In genomic region chr3:191296041-191296541, GRCh38 we compare ENCODE assay signal across 12 cellular contexts. TPM values are rescaled to one million over a fixed set of nuclear protein-coding genes. Genes with fewer than 3 reads are reported as not detected.
DNase-seq lines count a peak whose midpoint lies in the region; ATAC-seq and TF ChIP-seq lines count a peak whose summit lies in the region.
"Had no signal": no experiment of that assay in that cellular context is flagged by ENCODE, and none has a peak within 500 bp of the region (broad histone marks: within the 10 kb centered on the region; RNA-seq: fewer than 3 reads in every experiment).

No MANE protein-coding gene starts in this region.

- no peaks in the 10 kb centered on the region for H3K9me3 ChIP-seq in gastroesophageal sphincter

- POLR2A ChIA-PET in GM10248 (lab: Yijun Ruan, JAX) = no interaction called here

- CTCF ChIA-PET in GM10248 (lab: Yijun Ruan, JAX) = interaction anchor here (0.8 to 1.9 kb wide), 2 partner anchors 26 to 43 kb away, joined by 3 to 4 read pairs; no protein-coding TSS in a partner anchor

- no peak for TF ChIP-seq POLR2A in gastroesophageal sphincter (IDR thresholded peaks at IDR 0.05)

- no peaks in the 10 kb centered on the region for H3K4me1 ChIP-seq in gastroesophageal sphincter

- no peaks in the 10 kb centered on the region for H3K36me3 ChIP-seq in gastroesophageal sphincter

- DNase-seq in GM10248 (ENCODE audit: extremely low spot score) = peak; percentile 50
- peak; percentile 24 for DNase-seq in OCI-M1 (lab: John Stamatoyannopoulos, UW)
- DNase-seq in NCI-H1694 (lab: John Stamatoyannopoulos, UW) = no peak
- no peak for DNase-seq in NCI-H748 (lab: John Stamatoyannopoulos, UW; ENCODE audit: unreplicated experiment)
- DNase-seq in activated naive CD4-positive, alpha-beta T cell (lab: John Stamatoyannopoulos, UW) = no peak
- DNase-seq: activated CD8-positive, alpha-beta memory T cell treated with anti-CD3 and anti-CD28 coated beads for 24 hours; CD4-positive, CD25-positive, alpha-beta regulatory T cell; kidney had no signal

- 64 to 100% methylated on average over 4 of the region's 4 CpGs for WGBS in gastroesophageal sphincter (ENCODE audit: low coverage in 1 of 2), 2 donors

- H3K4me3 ChIP-seq in gastroesophageal sphincter = no peak overlapping the region

- TF ChIP-seq CTCF in GM10248 (IDR thresholded peaks at IDR 0.05; ENCODE audit: control extremely low read depth, extremely low read depth, low read depth, missing control alignments) = no peak
- no peak for TF ChIP-seq CTCF in gastroesophageal sphincter (IDR thresholded peaks at IDR 0.05)

- ATAC-seq in GM19463 (IDR thresholded peaks at IDR 0.05; ENCODE audit: unreplicated experiment) (peak; percentile 73), HG03066 (IDR thresholded peaks at IDR 0.05; ENCODE audit: low read depth, unreplicated experiment) (peak; percentile 84), gastroesophageal sphincter (no peak)

- H3K27me3 ChIP-seq in gastroesophageal sphincter = no peaks in the 10 kb centered on the region

- no peak overlapping the region for H3K27ac ChIP-seq in gastroesophageal sphincter

- TF ChIP-seq EP300 in gastroesophageal sphincter (IDR thresholded peaks at IDR 0.05) = no peak

RNA-seq across cellular contexts. Expression of gene CCDC50, which starts 33.1 kb away (rescaled TPM):
- 100 to 1,000 TPM; 133 to 248 (median 194) TPM for total RNA-seq in gastroesophageal sphincter

RNA-seq across cellular contexts. Expression of gene UTS2B, which starts 34.2 kb away (rescaled TPM):
- total RNA-seq in gastroesophageal sphincter = under 1 TPM in 1 of 4 donors, not detected in 3; 0.20 TPM
- total RNA-seq: CD4-positive, CD25-positive, alpha-beta regulatory T cell; temporal lobe had no signal

Comparison
In these comparisons a context has a peak if more than half of its experiments do, and no peak if none do; other contexts are left out.
1. DNase-seq: peak in GM10248 (single experiment) and OCI-M1 (single experiment); none in NCI-H1694 (single experiment), NCI-H748 (single experiment) and activated naive CD4-positive, alpha-beta T cell (0 of 4).